In genomic region chr2:113965644-113966043, GRCh38 we compare ENCODE assay signal across 8 cellular contexts.
DNase-seq lines count a peak whose midpoint lies in the region; ATAC-seq, FAIRE-seq and TF ChIP-seq lines count a peak whose summit lies in the region.

No MANE protein-coding gene starts in this region.

- CTCF ChIA-PET in Calu3 (lab: Charles Lee) (interaction anchor here (0.9 to 2.4 kb wide), 3 partner anchors 11 to 586 kb away, joined by 3 to 15 read pairs (median 4); no protein-coding TSS in a partner anchor), HepG2 (lab: Yijun Ruan, JAX; ENCODE audit: low intra/inter-chr PET ratio, low total read pairs) (interaction anchor here (0.8 to 4.4 kb wide), 4 partner anchors 8 to 586 kb away, joined by 3 to 70 read pairs (median 10); no protein-coding TSS in a partner anchor)

- TF ChIP-seq CTCF in Calu3 (IDR thresholded peaks at IDR 0.05; ENCODE audit: unreplicated experiment) (peak; percentile 59), HepG2 (CRISPR knock-in tag; IDR thresholded peaks at IDR 0.05) (peak; percentile 97)

- H3K9me3 ChIP-seq in HepG2 (ENCODE audit: low read length): no peaks in the 10 kb centered on the region

- no peak overlapping the region for H3K4me2 ChIP-seq in HepG2 (ENCODE audit: low read depth, low read length)

- no peaks in the 10 kb centered on the region for H3K27me3 ChIP-seq in HepG2 (ENCODE audit: control insufficient read depth in 1 of 2, insufficient read depth in 2 of 2, low read length in 2 of 2)

- no peak overlapping the region for H3K4me3 ChIP-seq in HepG2 (replicated peaks in 1 of 3; ENCODE audit: insufficient read depth in 1 of 3, low read depth in 2 of 3, low read length in 3 of 3)

- no peak for TF ChIP-seq POLR2A in HepG2 (IDR thresholded peaks at IDR 0.05; ENCODE audit: insufficient read depth in 1 of 2, low read depth in 2 of 2, low read length in 2 of 2)

- peak; percentile 84 for FAIRE-seq in HepG2 (lab: Jason Lieb, UNC)

- WGBS in HepG2 (ENCODE audit: low lambda C conversion rate): 0% methylated on average over 1 of the region's 1 CpG

- H2AFZ ChIP-seq in HepG2 (ENCODE audit: low read length): no peak overlapping the region

- no peaks in the 10 kb centered on the region for H3K27me3 Mint-ChIP-seq in Calu3 (ENCODE audit: unreplicated experiment)

- BruUV-seq in Calu3 (replicated peaks; lab: Mats Ljungman, UMichigan) (no TSS peak), HepG2 (replicated peaks; lab: Mats Ljungman, UMichigan) (no TSS peak)

- no peak overlapping the region for H3K27ac Mint-ChIP-seq in Calu3 (ENCODE audit: unreplicated experiment)

- H3K27ac ChIP-seq in HepG2 (ENCODE audit: extremely low read length, insufficient read depth, low read length): peak overlapping the region; percentile 79
- no peak overlapping the region for H3K27ac ChIP-seq in caudate nucleus (ENCODE audit: low read depth, low read length)

- no peak overlapping the region for H3K9ac ChIP-seq in HepG2 (ENCODE audit: insufficient read depth, low read depth, low read length)

- peaks cover 48% of the 10 kb centered on the region for H3K36me3 Mint-ChIP-seq in Calu3 (ENCODE audit: insufficient read depth, unreplicated experiment)

- peaks cover 42% of the 10 kb centered on the region for H3K4me1 Mint-ChIP-seq in Calu3 (ENCODE audit: low read depth, unreplicated experiment)

- H3K4me1 ChIP-seq in HepG2 (ENCODE audit: insufficient read depth, low read length): peaks cover 43% of the 10 kb centered on the region

- intact Hi-C loops in Calu3 (cut with micrococcal nuclease; ENCODE audit: unreplicated experiment): loop anchor here (2.0 kb wide), 1 partner anchor 585 kb away; no protein-coding TSS in a partner anchor
- intact Hi-C loops in HepG2 (cut with micrococcal nuclease; ENCODE audit: unreplicated experiment): loop anchor here (1.0 to 5.0 kb wide), 5 partner anchors 13 to 586 kb away; partner anchors contain the start of gene SLC35F5

- peak; percentile 75 for ATAC-seq in GM18858 (IDR thresholded peaks at IDR 0.05; ENCODE audit: unreplicated experiment)
- ATAC-seq in HG02943 (IDR thresholded peaks at IDR 0.05; ENCODE audit: low read depth, unreplicated experiment): peak; percentile 89
- ATAC-seq in HepG2: peak; percentile 94

- peak; percentile 87 for TF ChIP-seq RAD21 in HepG2 (CRISPR knock-in tag; IDR thresholded peaks at IDR 0.05)

- no peaks in the 10 kb centered on the region; a peak in 1 of 5 replicates for H3K36me3 ChIP-seq in HepG2 (replicated peaks in 1 of 2; ENCODE audit: control insufficient read depth in 1 of 2, insufficient read depth in 2 of 2, low read length in 2 of 2)

- peak; percentile 60 for DNase-seq in Calu3
- DNase-seq in NCI-H345 (lab: John Stamatoyannopoulos, UW): peak; percentile 33
- DNase-seq in amniotic epithelial cell (ENCODE audit: low read depth): peak; percentile 56
- DNase-seq in HepG2 (ENCODE audit: low spot score): peak; percentile 94
- no peak for DNase-seq in caudate nucleus (lab: John Stamatoyannopoulos, UW)
- no peak for DNase-seq in stimulated activated naive CD4-positive, alpha-beta T cell treated with Interleukin-2 at 50 U/mL for 16 hours (lab: John Stamatoyannopoulos, UW)

- in situ Hi-C loops in HepG2 (cut with HindIII; ENCODE audit: extremely low pct_ligation_motif_present, low pct_unique_long_range_greater_than_20kb): no loop called here

- POLR2A ChIA-PET in HepG2 (lab: Yijun Ruan, JAX): interaction anchor here (0.7 to 6.0 kb wide), 6 partner anchors 9 to 585 kb away, joined by 3 to 103 read pairs (median 4); partner anchors contain the start of gene SLC35F5

- TF ChIP-seq EP300 in HepG2 (IDR thresholded peaks at IDR 0.05; ENCODE audit: low read depth in 2 of 2, low read length in 2 of 2) (peak in 1 of 2 experiments; percentile 48; a peak in 1 of 4 replicates), HepG2 (CRISPR knock-in tag; IDR thresholded peaks at IDR 0.05; ENCODE audit: borderline replicate concordance) (no peak)

- no peaks in the 10 kb centered on the region for H3K9me3 Mint-ChIP-seq in Calu3 (ENCODE audit: low read depth, unreplicated experiment)

- H3K4me3 Mint-ChIP-seq in Calu3 (ENCODE audit: low read depth, unreplicated experiment): no peak overlapping the region

- no peaks in the 10 kb centered on the region for H3K79me2 ChIP-seq in HepG2 (ENCODE audit: insufficient read depth, low read length)

- H4K20me1 ChIP-seq in HepG2 (ENCODE audit: insufficient read depth, low read length): no peaks in the 10 kb centered on the region

TF ChIP-seq in HepG2, 621 proteins besides CTCF, POLR2A, EP300 and RAD21 (continues in another document):
- TF ChIP-seq ZNF17 (CRISPR knock-in tag; IDR thresholded peaks at IDR 0.05) (no peak), ZFP36L1 (CRISPR knock-in tag; IDR thresholded peaks at IDR 0.05) (0 out of 2 replicates have a peak, but pooled peaks have one; percentile 71), CREB1 (IDR thresholded peaks at IDR 0.05) (peak; percentile 52; the same call in 1 of the 2 replicates), CREB1 (CRISPR knock-in tag; IDR thresholded peaks at IDR 0.05) (peak; percentile 51; the same call in 1 of the 2 replicates), SIN3A (IDR thresholded peaks at IDR 0.05; ENCODE audit: borderline replicate concordance, low read depth, low read length) (no peak), ZNF230 (CRISPR knock-in tag; IDR thresholded peaks at IDR 0.05) (no peak), HNRNPH1 (optimal IDR thresholded peaks at IDR 0.05; ENCODE audit: low read depth, low read length) (no peak), SMC3 (IDR thresholded peaks at IDR 0.05; ENCODE audit: low read length) (peak; percentile 94), TEAD3 (CRISPR knock-in tag; optimal IDR thresholded peaks at IDR 0.05; ENCODE audit: borderline replicate concordance) (peak; percentile 87), ZNF207 (IDR thresholded peaks at IDR 0.05; ENCODE audit: borderline replicate concordance) (no peak), DPF2 (CRISPR knock-in tag; IDR thresholded peaks at IDR 0.05; ENCODE audit: borderline replicate concordance, low read depth) (no peak), ZNF432 (CRISPR knock-in tag; IDR thresholded peaks at IDR 0.05; ENCODE audit: borderline replicate concordance) (no peak), REPIN1 (CRISPR knock-in tag; IDR thresholded peaks at IDR 0.05; ENCODE audit: borderline replicate concordance, low read depth) (peak; percentile 59; the same call in 1 of the 2 replicates), ZNF746 (CRISPR knock-in tag; IDR thresholded peaks at IDR 0.05) (no peak), RBAK (CRISPR knock-in tag; IDR thresholded peaks at IDR 0.05) (no peak)
- TF ChIP-seq, protein P1, sequence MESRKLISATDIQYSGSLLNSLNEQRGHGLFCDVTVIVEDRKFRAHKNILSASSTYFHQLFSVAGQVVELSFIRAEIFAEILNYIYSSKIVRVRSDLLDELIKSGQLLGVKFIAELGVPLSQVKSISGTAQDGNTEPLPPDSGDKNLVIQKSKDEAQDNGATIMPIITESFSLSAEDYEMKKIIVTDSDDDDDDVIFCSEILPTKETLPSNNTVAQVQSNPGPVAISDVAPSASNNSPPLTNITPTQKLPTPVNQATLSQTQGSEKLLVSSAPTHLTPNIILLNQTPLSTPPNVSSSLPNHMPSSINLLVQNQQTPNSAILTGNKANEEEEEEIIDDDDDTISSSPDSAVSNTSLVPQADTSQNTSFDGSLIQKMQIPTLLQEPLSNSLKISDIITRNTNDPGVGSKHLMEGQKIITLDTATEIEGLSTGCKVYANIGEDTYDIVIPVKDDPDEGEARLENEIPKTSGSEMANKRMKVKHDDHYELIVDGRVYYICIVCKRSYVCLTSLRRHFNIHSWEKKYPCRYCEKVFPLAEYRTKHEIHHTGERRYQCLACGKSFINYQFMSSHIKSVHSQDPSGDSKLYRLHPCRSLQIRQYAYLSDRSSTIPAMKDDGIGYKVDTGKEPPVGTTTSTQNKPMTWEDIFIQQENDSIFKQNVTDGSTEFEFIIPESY (CRISPR knock-in tag; IDR thresholded peaks at IDR 0.05): no peak; the same call in none of the 2 replicates
- TF ChIP-seq, protein P2, sequence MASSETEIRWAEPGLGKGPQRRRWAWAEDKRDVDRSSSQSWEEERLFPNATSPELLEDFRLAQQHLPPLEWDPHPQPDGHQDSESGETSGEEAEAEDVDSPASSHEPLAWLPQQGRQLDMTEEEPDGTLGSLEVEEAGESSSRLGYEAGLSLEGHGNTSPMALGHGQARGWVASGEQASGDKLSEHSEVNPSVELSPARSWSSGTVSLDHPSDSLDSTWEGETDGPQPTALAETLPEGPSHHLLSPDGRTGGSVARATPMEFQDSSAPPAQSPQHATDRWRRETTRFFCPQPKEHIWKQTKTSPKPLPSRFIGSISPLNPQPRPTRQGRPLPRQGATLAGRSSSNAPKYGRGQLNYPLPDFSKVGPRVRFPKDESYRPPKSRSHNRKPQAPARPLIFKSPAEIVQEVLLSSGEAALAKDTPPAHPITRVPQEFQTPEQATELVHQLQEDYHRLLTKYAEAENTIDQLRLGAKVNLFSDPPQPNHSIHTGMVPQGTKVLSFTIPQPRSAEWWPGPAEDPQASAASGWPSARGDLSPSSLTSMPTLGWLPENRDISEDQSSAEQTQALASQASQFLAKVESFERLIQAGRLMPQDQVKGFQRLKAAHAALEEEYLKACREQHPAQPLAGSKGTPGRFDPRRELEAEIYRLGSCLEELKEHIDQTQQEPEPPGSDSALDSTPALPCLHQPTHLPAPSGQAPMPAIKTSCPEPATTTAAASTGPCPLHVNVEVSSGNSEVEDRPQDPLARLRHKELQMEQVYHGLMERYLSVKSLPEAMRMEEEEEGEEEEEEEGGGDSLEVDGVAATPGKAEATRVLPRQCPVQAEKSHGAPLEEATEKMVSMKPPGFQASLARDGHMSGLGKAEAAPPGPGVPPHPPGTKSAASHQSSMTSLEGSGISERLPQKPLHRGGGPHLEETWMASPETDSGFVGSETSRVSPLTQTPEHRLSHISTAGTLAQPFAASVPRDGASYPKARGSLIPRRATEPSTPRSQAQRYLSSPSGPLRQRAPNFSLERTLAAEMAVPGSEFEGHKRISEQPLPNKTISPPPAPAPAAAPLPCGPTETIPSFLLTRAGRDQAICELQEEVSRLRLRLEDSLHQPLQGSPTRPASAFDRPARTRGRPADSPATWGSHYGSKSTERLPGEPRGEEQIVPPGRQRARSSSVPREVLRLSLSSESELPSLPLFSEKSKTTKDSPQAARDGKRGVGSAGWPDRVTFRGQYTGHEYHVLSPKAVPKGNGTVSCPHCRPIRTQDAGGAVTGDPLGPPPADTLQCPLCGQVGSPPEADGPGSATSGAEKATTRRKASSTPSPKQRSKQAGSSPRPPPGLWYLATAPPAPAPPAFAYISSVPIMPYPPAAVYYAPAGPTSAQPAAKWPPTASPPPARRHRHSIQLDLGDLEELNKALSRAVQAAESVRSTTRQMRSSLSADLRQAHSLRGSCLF (CRISPR knock-in tag; IDR thresholded peaks at IDR 0.05; ENCODE audit: borderline replicate concordance): no peak

Comparison
In these comparisons a context has a peak if more than half of its experiments do, and no peak if none do; other contexts are left out.
1. DNase-seq: peak in Calu3 (single experiment), NCI-H345 (single experiment), amniotic epithelial cell (single experiment) and HepG2 (single experiment); none in caudate nucleus (0 of 61) and stimulated activated naive CD4-positive, alpha-beta T cell treated with Interleukin-2 at 50 U/mL for 16 hours (single experiment).
2. Peak in every context shown above with its lines, with median percentiles within 50 percentile points of each other: ATAC-seq.